In genomic region chr11:7688238-7688826, GRCh38 we compare ENCODE assay signal across 9 cellular contexts. TPM values are rescaled to one million over a fixed set of nuclear protein-coding genes. Genes with fewer than 3 reads are reported as not detected.
DNase-seq lines count a peak whose midpoint lies in the region; ATAC-seq and TF ChIP-seq lines count a peak whose summit lies in the region.
"Had no signal": no experiment of that assay in that cellular context is flagged by ENCODE, and none has a peak within 500 bp of the region (broad histone marks: within the 10 kb centered on the region; RNA-seq: fewer than 3 reads in every experiment).

No MANE protein-coding gene starts in this region.

- intact Hi-C loops in HCT116 (cut with micrococcal nuclease), result no loop called here

- TF ChIP-seq RAD21 in HCT116 (IDR thresholded peaks at IDR 0.05; ENCODE audit: low read depth), result peak; percentile 54

- H4K20me1 ChIP-seq in HCT116 (ENCODE audit: insufficient read depth) (no peaks in the 10 kb centered on the region), neural progenitor cell (ENCODE audit: low read depth) (no peaks in the 10 kb centered on the region)

- H3K27me3 ChIP-seq in HCT116 (ENCODE audit: insufficient read depth, low read length) (peaks cover 89% of the 10 kb centered on the region), endodermal cell (ENCODE audit: control insufficient read depth, insufficient read depth, low read length, poor library complexity, severe bottlenecking) (no peaks in the 10 kb centered on the region), neural progenitor cell (no peaks in the 10 kb centered on the region)

- 0 to 22% methylated on average over 2 of the region's 4 CpGs for WGBS in endodermal cell (ENCODE audit: insufficient coverage in 1 of 2, insufficient read length in 1 of 2), 2 experiments

- H3K9ac ChIP-seq in HCT116 (ENCODE audit: low read length) (no peak overlapping the region), endodermal cell (ENCODE audit: extremely low read depth, low read length, poor library complexity, severe bottlenecking) (no peak overlapping the region), neural progenitor cell (no peak overlapping the region)

- H3K36me3 Mint-ChIP-seq in endodermal cell (ENCODE audit: low read depth) (peaks cover 21% of the 10 kb centered on the region), neural progenitor cell (no peaks in the 10 kb centered on the region)
- H3K36me3 Mint-ChIP-seq: CD8-positive, alpha-beta memory T cell had no signal

- H3K4me1 ChIP-seq in HCT116 (ENCODE audit: control insufficient read depth in 1 of 2, insufficient read depth in 2 of 2, low read length in 2 of 2) (no peaks in the 10 kb centered on the region), endodermal cell (ENCODE audit: control insufficient read depth, insufficient read depth, low read length) (peaks cover 11% of the 10 kb centered on the region), neural progenitor cell (peaks cover 7% of the 10 kb centered on the region)

- H3K9me3 Mint-ChIP-seq in endodermal cell (no peaks in the 10 kb centered on the region), neural progenitor cell (no peaks in the 10 kb centered on the region)
- H3K9me3 Mint-ChIP-seq: CD8-positive, alpha-beta memory T cell had no signal

- H3K9me2 ChIP-seq in HCT116 (ENCODE audit: insufficient read depth), result no peaks in the 10 kb centered on the region

- H3K4me3 Mint-ChIP-seq in endodermal cell (no peak overlapping the region), neural progenitor cell (no peak overlapping the region)
- H3K4me3 Mint-ChIP-seq: CD8-positive, alpha-beta memory T cell had no signal

- BruUV-seq in HCT116 (replicated peaks; lab: Mats Ljungman, UMichigan), result no TSS peak

- no peaks in the 10 kb centered on the region for H3K36me3 ChIP-seq in HCT116 (ENCODE audit: control insufficient read depth in 1 of 2, insufficient read depth in 2 of 2, low read length in 2 of 2)
- H3K36me3 ChIP-seq in endodermal cell (ENCODE audit: control insufficient read depth, insufficient read depth, low read length), result peaks cover 47% of the 10 kb centered on the region
- H3K36me3 ChIP-seq in neural progenitor cell, result no peaks in the 10 kb centered on the region

- H3K27ac ChIP-seq in HCT116 (ENCODE audit: low read depth, low read length) (no peak overlapping the region), endodermal cell (ENCODE audit: low read depth, low read length) (no peak overlapping the region), neural progenitor cell (no peak overlapping the region)

- TF ChIP-seq POLR2A in HCT116 (IDR thresholded peaks at IDR 0.05; ENCODE audit: borderline replicate concordance, extremely low read depth, insufficient read depth, insufficient read length), result no peak

- RAD21 ChIA-PET in HCT116 (lab: Charles Lee; ENCODE audit: low non-redundant PET in 1 of 2, low total read pairs in 2 of 2, uncharacterized antibody in 2 of 2, unreplicated experiment in 2 of 2), result interaction anchor here in 1 of 2 experiments (1.5 kb wide), 1 partner anchor 117 kb away, joined by 3 read pairs; no protein-coding TSS in a partner anchor

- H3K9me3 ChIP-seq in HCT116 (ENCODE audit: control insufficient read depth in 1 of 2, insufficient read depth in 1 of 2, low read depth in 1 of 2, low read length in 2 of 2), result no peaks in the 10 kb centered on the region
- H3K9me3 ChIP-seq in endodermal cell (ENCODE audit: control insufficient read depth, low read length), result no peaks in the 10 kb centered on the region
- no peaks in the 10 kb centered on the region for H3K9me3 ChIP-seq in neural progenitor cell (ENCODE audit: low read depth)

- H3K27me3 Mint-ChIP-seq in endodermal cell (ENCODE audit: insufficient read depth), result no peaks in the 10 kb centered on the region
- peaks cover 4% of the 10 kb centered on the region for H3K27me3 Mint-ChIP-seq in neural progenitor cell (ENCODE audit: insufficient read depth, low read depth)

- DNase-seq in NCI-H2196 treated with DMSO at 0.1 percent for 48 hours (lab: John Stamatoyannopoulos, UW; ENCODE audit: unreplicated experiment) (peak; percentile 3), NCI-H2196 (lab: John Stamatoyannopoulos, UW; ENCODE audit: unreplicated experiment) (no peak), HCT116 (ENCODE audit: low read depth, low spot score) (peak; percentile 12), NCI-H82 (lab: John Stamatoyannopoulos, UW) (peak; percentile 30), endodermal cell (no peak), neural progenitor cell (ENCODE audit: low spot score) (peak; percentile 21), UCSD-AML1 (lab: John Stamatoyannopoulos, UW; ENCODE audit: unreplicated experiment) (no peak), HT-29 (ENCODE audit: low spot score) (no peak)

- H2AFZ ChIP-seq in HCT116 (ENCODE audit: low read depth, low read length, poor library complexity, severe bottlenecking), result no peak overlapping the region
- H2AFZ ChIP-seq in neural progenitor cell (replicated peaks), result no peak overlapping the region

- no peaks in the 10 kb centered on the region for H3K79me2 ChIP-seq in HCT116 (ENCODE audit: insufficient read depth, low read length)
- H3K79me2 ChIP-seq in neural progenitor cell (ENCODE audit: low read depth), result no peaks in the 10 kb centered on the region

- H3K4me3 ChIP-seq in HCT116 (replicated peaks in 1 of 2; ENCODE audit: low read depth in 1 of 2, low read length in 2 of 2) (no peak overlapping the region), endodermal cell (ENCODE audit: low read length) (no peak overlapping the region), neural progenitor cell (no peak overlapping the region)

- H3K4me1 Mint-ChIP-seq in endodermal cell (peaks cover 26% of the 10 kb centered on the region), neural progenitor cell (no peaks in the 10 kb centered on the region)
- H3K4me1 Mint-ChIP-seq: CD8-positive, alpha-beta memory T cell had no signal

- peak; percentile 61 to 82 (median 78); a peak in 5 of 6 replicates for TF ChIP-seq CTCF in HCT116 (IDR thresholded peaks at IDR 0.05 in 2 of 3, conservative IDR thresholded peaks at IDR 0.05 in 1 of 3; ENCODE audit: borderline replicate concordance in 1 of 3, insufficient read depth in 1 of 3, low read depth in 2 of 3, low read length in 2 of 3)
- TF ChIP-seq CTCF in endodermal cell (conservative IDR thresholded peaks at IDR 0.05), result peak; percentile 92
- peak; percentile 74 for TF ChIP-seq CTCF in neural progenitor cell (IDR thresholded peaks at IDR 0.05)

- H3K4me2 ChIP-seq in HCT116 (ENCODE audit: low read length), result no peak overlapping the region
- H3K4me2 ChIP-seq in neural progenitor cell, result no peak overlapping the region

- peak overlapping the region; percentile 41 for H3K27ac Mint-ChIP-seq in endodermal cell
- no peak overlapping the region for H3K27ac Mint-ChIP-seq in neural progenitor cell
- H3K27ac Mint-ChIP-seq: CD8-positive, alpha-beta memory T cell had no signal

- CTCF ChIA-PET in HCT116 (lab: Charles Lee), result interaction anchor here (1.0 kb wide), 1 partner anchor 23 kb away, joined by 3 read pairs; no protein-coding TSS in a partner anchor

- ATAC-seq in HCT116, result peak; percentile 63

- POLR2A ChIA-PET in HCT116 (lab: Charles Lee), result no interaction called here

- peaks cover 4% of the 10 kb centered on the region for H3F3A ChIP-seq in neural progenitor cell (ENCODE audit: low read depth)

TF ChIP-seq in HCT116, 20 proteins besides CTCF, POLR2A, EP300 and RAD21 (continues in another document):
- TF ChIP-seq SIN3A (IDR thresholded peaks at IDR 0.05; ENCODE audit: low read depth) (no peak), EZH2phosphoT487 (IDR thresholded peaks at IDR 0.05; ENCODE audit: borderline replicate concordance) (no peak), FOSL1 (IDR thresholded peaks at IDR 0.05; ENCODE audit: low read depth) (no peak), SRF (IDR thresholded peaks at IDR 0.05; ENCODE audit: low read depth) (no peak), ZFX (IDR thresholded peaks at IDR 0.05) (no peak), REST (IDR thresholded peaks at IDR 0.05; ENCODE audit: low read depth) (no peak), CBX3 (IDR thresholded peaks at IDR 0.05; ENCODE audit: low read depth) (no peak), MAX (IDR thresholded peaks at IDR 0.05) (no peak)

RNA-seq across cellular contexts. Expression of gene CYB5R2, which starts 15.0 kb away (rescaled TPM):
- total RNA-seq in HCT116 (2021; ENCODE audit: unreplicated experiment) (14.4 TPM), endodermal cell (10 to 100 TPM; 31.7 to 51.9 TPM), neural progenitor cell (ENCODE audit: low replicate concordance) (24.6 and 37.1 TPM in 2 replicates)
- 22.3 and 28.2 TPM in 2 replicates for polyA plus RNA-seq in HCT116 (2012)
- 19.1 TPM for polyA plus RNA-seq in endodermal cell (2013, experiment 1 of 2)
- 20.4 TPM for polyA plus RNA-seq in endodermal cell (2013, experiment 2 of 2)
- 0.13 and 2.5 TPM in 2 replicates for total RNA-seq in HT-29 (2014; rRNA removed; shearing (Covaris generic))

RNA-seq across cellular contexts. Expression of gene OVCH2, which starts 17.9 kb away (rescaled TPM):
- total RNA-seq in HCT116 (2021; ENCODE audit: unreplicated experiment), result not detected
- polyA plus RNA-seq in HCT116 (2012), result not detected in 2 replicates
- total RNA-seq in endodermal cell, result 10 to 100 TPM in 1 of 2 donors, 1 to 10 TPM in 1; 8.2 to 30.1 TPM
- polyA plus RNA-seq in endodermal cell (2013, experiment 1 of 2), result 2.8 TPM
- 4.9 TPM for polyA plus RNA-seq in endodermal cell (2013, experiment 2 of 2)
- total RNA-seq in neural progenitor cell (ENCODE audit: low replicate concordance), result not detected in 2 replicates
- not detected in 2 replicates for total RNA-seq in HT-29 (2014; rRNA removed; shearing (Covaris generic))
- total RNA-seq: CD8-positive, alpha-beta memory T cell had no signal
- polyA plus RNA-seq: CD8-positive, alpha-beta memory T cell had no signal

Comparison
In these comparisons a context has a peak if more than half of its experiments do, and no peak if none do; other contexts are left out.
1. DNase-seq: peak in NCI-H2196 treated with DMSO at 0.1 percent for 48 hours (single experiment), HCT116 (single experiment), NCI-H82 (single experiment) and neural progenitor cell (single experiment); none in NCI-H2196 (single experiment), endodermal cell (single experiment), UCSD-AML1 (single experiment) and HT-29 (single experiment).
2. Peak in every context shown above with its lines, with median percentiles within 50 percentile points of each other: CTCF ChIP-seq.